10 cellular contexts compared by ENCODE assay signal in the genomic region with DNA sequence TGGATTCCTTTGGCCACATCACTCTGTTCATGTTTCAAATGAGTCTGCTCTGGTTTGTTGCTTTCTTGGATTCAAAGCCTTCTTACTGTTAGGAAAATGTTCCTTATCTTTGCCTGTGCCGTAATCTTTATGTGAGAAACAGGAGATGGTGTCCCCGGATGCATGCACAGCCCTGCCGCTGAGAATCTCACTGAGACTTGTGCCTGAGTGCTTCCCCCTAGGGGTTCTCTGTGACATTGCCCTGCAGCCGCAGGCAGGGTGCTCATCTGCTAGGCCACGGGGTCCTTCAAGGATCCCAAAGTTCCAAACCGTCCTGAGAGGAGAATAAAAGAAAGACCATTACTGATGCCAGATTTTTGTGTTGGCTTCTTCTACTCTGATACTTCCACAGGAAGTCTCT.
DNase-seq lines count a peak whose midpoint lies in the region; ATAC-seq and TF ChIP-seq lines count a peak whose summit lies in the region.
"Had no signal": no experiment of that assay in that cellular context is flagged by ENCODE, and none has a peak within 500 bp of the region (broad histone marks: within the 10 kb centered on the region; RNA-seq: fewer than 3 reads in every experiment).

No MANE protein-coding gene starts in this region.

- no peak overlapping the region for H3K4me3 ChIP-seq in Caco-2 (ENCODE audit: low read depth, low read length)
- H3K4me3 ChIP-seq: breast epithelium, SJSA1 had no signal

- H3K36me3 ChIP-seq in Caco-2 (ENCODE audit: control insufficient read depth, insufficient read depth, low read length), result no peaks in the 10 kb centered on the region
- H3K36me3 ChIP-seq: breast epithelium, SJSA1 had no signal

- no TSS peak for BruUV-seq in Caco-2 (replicated peaks; lab: Mats Ljungman, UMichigan)

- peak; percentile 45 for ATAC-seq in HG02884 (IDR thresholded peaks at IDR 0.05; ENCODE audit: unreplicated experiment)
- no peak for ATAC-seq in activated T-helper 17 cell treated with anti-CD3 and anti-CD28 coated beads, Interleukin-2, amount 50 U/mL, for 72 hours (replicated peaks)
- no peak for ATAC-seq in HG02759 (IDR thresholded peaks at IDR 0.05; ENCODE audit: unreplicated experiment)

- H3K27me3 ChIP-seq in Caco-2 (replicated peaks; ENCODE audit: control insufficient read depth, insufficient read depth, low read length), result no peaks in the 10 kb centered on the region
- H3K27me3 ChIP-seq: breast epithelium, SJSA1 had no signal

- intact Hi-C loops in Caco-2 (cut with micrococcal nuclease; ENCODE audit: unreplicated experiment), result no loop called here

- no peaks in the 10 kb centered on the region for H3K9me3 ChIP-seq in Caco-2
- H3K9me3 ChIP-seq: breast epithelium, SJSA1 had no signal

- CTCF ChIA-PET in Caco-2 (lab: Charles Lee), result no interaction called here

- H3K27ac Mint-ChIP-seq in activated T-helper 17 cell treated with anti-CD3 and anti-CD28 coated beads, Interleukin-2, amount 50 U/mL, for 72 hours, result no peak overlapping the region
- no peak overlapping the region for H3K27ac Mint-ChIP-seq in nephron progenitor cell
- no peak overlapping the region for H3K27ac Mint-ChIP-seq in Caco-2 (ENCODE audit: unreplicated experiment)

- H3K27me3 Mint-ChIP-seq in activated T-helper 17 cell treated with anti-CD3 and anti-CD28 coated beads, Interleukin-2, amount 50 U/mL, for 72 hours, result no peaks in the 10 kb centered on the region
- H3K27me3 Mint-ChIP-seq in nephron progenitor cell (ENCODE audit: low read depth, poor library complexity) (peaks cover 3% of the 10 kb centered on the region), Caco-2 (ENCODE audit: insufficient read depth, unreplicated experiment) (no peaks in the 10 kb centered on the region)

- peaks cover 52% of the 10 kb centered on the region for H3K36me3 Mint-ChIP-seq in activated T-helper 17 cell treated with anti-CD3 and anti-CD28 coated beads, Interleukin-2, amount 50 U/mL, for 72 hours (ENCODE audit: low read depth)
- H3K36me3 Mint-ChIP-seq in nephron progenitor cell (ENCODE audit: low read depth), result no peaks in the 10 kb centered on the region
- peaks cover 14% of the 10 kb centered on the region for H3K36me3 Mint-ChIP-seq in Caco-2 (ENCODE audit: insufficient read depth, unreplicated experiment)

- peaks cover 37% of the 10 kb centered on the region for H3K4me1 Mint-ChIP-seq in activated T-helper 17 cell treated with anti-CD3 and anti-CD28 coated beads, Interleukin-2, amount 50 U/mL, for 72 hours
- H3K4me1 Mint-ChIP-seq in nephron progenitor cell (peaks cover 24% of the 10 kb centered on the region), Caco-2 (ENCODE audit: low read depth, unreplicated experiment) (peaks cover 41% of the 10 kb centered on the region)

- peak overlapping the region; percentile 82 for H3K4me3 Mint-ChIP-seq in activated T-helper 17 cell treated with anti-CD3 and anti-CD28 coated beads, Interleukin-2, amount 50 U/mL, for 72 hours
- H3K4me3 Mint-ChIP-seq in nephron progenitor cell, result no peak overlapping the region
- H3K4me3 Mint-ChIP-seq in Caco-2 (ENCODE audit: unreplicated experiment), result no peak overlapping the region

- peak; percentile 11 for TF ChIP-seq CTCF in nephron progenitor cell (IDR thresholded peaks at IDR 0.05)
- no peak for TF ChIP-seq CTCF in Caco-2 (IDR thresholded peaks at IDR 0.05; ENCODE audit: insufficient read depth in 1 of 2, low read depth in 1 of 2, low read length in 1 of 2, severe bottlenecking in 1 of 2, unreplicated experiment in 1 of 2)

- DNase-seq in SIG-M5 treated with dmso at 0.1 percent for 504 hours (lab: John Stamatoyannopoulos, UW; ENCODE audit: unreplicated experiment), result peak; percentile 29
- no peak for DNase-seq in SIG-M5 (lab: John Stamatoyannopoulos, UW)
- DNase-seq in nephron progenitor cell, result no peak
- DNase-seq in kidney glomerular epithelial cell (lab: John Stamatoyannopoulos, UW), result no peak
- no peak for DNase-seq in Caco-2

- peaks cover 48% of the 10 kb centered on the region for H3K4me1 ChIP-seq in Caco-2
- H3K4me1 ChIP-seq: breast epithelium had no signal

- H3K9me3 Mint-ChIP-seq in activated T-helper 17 cell treated with anti-CD3 and anti-CD28 coated beads, Interleukin-2, amount 50 U/mL, for 72 hours, result no peaks in the 10 kb centered on the region
- H3K9me3 Mint-ChIP-seq in nephron progenitor cell, result no peaks in the 10 kb centered on the region
- H3K9me3 Mint-ChIP-seq in Caco-2 (ENCODE audit: unreplicated experiment), result peaks cover 5% of the 10 kb centered on the region

- POLR2A ChIA-PET in Caco-2 (lab: Charles Lee), result no interaction called here
